17 cellular contexts compared by ENCODE assay signal in genomic region chr6:160142115-160142715, GRCh38. TPM values are rescaled to one million over a fixed set of nuclear protein-coding genes. Genes with fewer than 3 reads are reported as not detected.
DNase-seq lines count a peak whose midpoint lies in the region; ATAC-seq and TF ChIP-seq lines count a peak whose summit lies in the region.
"Had no signal": no experiment of that assay in that cellular context is flagged by ENCODE, and none has a peak within 500 bp of the region (broad histone marks: within the 10 kb centered on the region; RNA-seq: fewer than 3 reads in every experiment).

No MANE protein-coding gene starts in this region.

- H3K27ac ChIP-seq in gastroesophageal sphincter, result peak overlapping the region; percentile 76 to 81 (median 78)
- H3K27ac ChIP-seq in muscle layer of colon (ENCODE audit: low read depth, low read length), result peak overlapping the region; percentile 81
- H3K27ac ChIP-seq in tibial artery, result peak overlapping the region; percentile 87 to 95
- H3K27ac ChIP-seq: PC-9 had no signal

- TF ChIP-seq EP300 in gastroesophageal sphincter (IDR thresholded peaks at IDR 0.05), result no peak

- 86% methylated on average over 6 of the region's 8 CpGs; no CpG with 5 or more reads in 1 of the 2 donors for WGBS in gastroesophageal sphincter (ENCODE audit: low coverage in 1 of 2), 2 donors

- H3K4me3 Mint-ChIP-seq in T-helper 17 cell, result no peak overlapping the region

- peaks cover 3% of the 10 kb centered on the region for H3K36me3 Mint-ChIP-seq in T-helper 17 cell (ENCODE audit: low read depth)

- DNase-seq in T-helper 17 cell (no peak), tibial artery (no peak), cortex of kidney (lab: John Stamatoyannopoulos, UW) (no peak), NCI-H345 (lab: John Stamatoyannopoulos, UW) (no peak)
- no peak for DNase-seq in stimulated activated CD4-positive, alpha-beta T cell treated with anti-CD3 and anti-CD28 coated beads, Interleukin-1b, Interleukin-23, amount 100 ng/mL, for 48 hours
- DNase-seq in stimulated activated naive CD8-positive, alpha-beta T cell treated with anti-CD3 and anti-CD28 coated beads, Interleukin-15, Interleukin-2, amounts not matched to agents 100 U/mL and 50 U/mL, for 24 hours, result no peak
- DNase-seq: COR-L47, HFFc6, KG1, NCI-H1436 treated with DMSO at 0.1 percent for 48 hours, NCI-H2029 treated with DMSO at 0.1 percent for 48 hours, NCI-H510A, NCI-H82, PC-9 had no signal

- H3K9me3 ChIP-seq in T-helper 17 cell (ENCODE audit: control insufficient read depth, low read length, poor library complexity, severe bottlenecking), result no peaks in the 10 kb centered on the region
- no peaks in the 10 kb centered on the region for H3K9me3 ChIP-seq in gastroesophageal sphincter
- no peaks in the 10 kb centered on the region for H3K9me3 ChIP-seq in muscle layer of colon (ENCODE audit: low read length)
- H3K9me3 ChIP-seq in tibial artery, result no peaks in the 10 kb centered on the region

- peaks cover 16% of the 10 kb centered on the region for H3K27me3 Mint-ChIP-seq in T-helper 17 cell

- no peaks in the 10 kb centered on the region for H3K36me3 ChIP-seq in gastroesophageal sphincter
- H3K36me3 ChIP-seq in muscle layer of colon (ENCODE audit: insufficient read depth, low read length), result no peaks in the 10 kb centered on the region
- no peaks in the 10 kb centered on the region for H3K36me3 ChIP-seq in tibial artery

- H3K4me3 ChIP-seq in gastroesophageal sphincter (no peak overlapping the region), muscle layer of colon (ENCODE audit: low read depth in 1 of 2, low read length in 2 of 2) (no peak overlapping the region), tibial artery (no peak overlapping the region)
- H3K4me3 ChIP-seq: PC-9 had no signal

- peaks cover 4 to 58% (median 5%) of the 10 kb centered on the region in 3 donors for H3K4me1 ChIP-seq in gastroesophageal sphincter
- H3K4me1 ChIP-seq in muscle layer of colon (ENCODE audit: insufficient read depth, low read length), result peaks cover 50% of the 10 kb centered on the region
- H3K4me1 ChIP-seq in tibial artery, result peaks cover 0 to 73% (median 34%) of the 10 kb centered on the region in 4 donors

- TF ChIP-seq POLR2A in gastroesophageal sphincter (IDR thresholded peaks at IDR 0.05), result no peak

- H3K27ac Mint-ChIP-seq in T-helper 17 cell, result peak overlapping the region; percentile 37

- ATAC-seq in T-helper 17 cell (no peak), gastroesophageal sphincter (no peak)
- ATAC-seq in stimulated activated naive CD8-positive, alpha-beta T cell treated with anti-CD3 and anti-CD28 coated beads, Interleukin-15, Interleukin-2, amounts not matched to agents 100 U/mL and 50 U/mL, for 24 hours, result no peak

- peaks cover 9% of the 10 kb centered on the region for H3K4me1 Mint-ChIP-seq in T-helper 17 cell

- TF ChIP-seq CTCF in gastroesophageal sphincter (IDR thresholded peaks at IDR 0.05), result no peak
- TF ChIP-seq CTCF in tibial artery (IDR thresholded peaks at IDR 0.05), result no peak

- no peaks in the 10 kb centered on the region for H3K27me3 ChIP-seq in gastroesophageal sphincter
- no peaks in the 10 kb centered on the region for H3K27me3 ChIP-seq in muscle layer of colon (ENCODE audit: control insufficient read depth in 1 of 2, insufficient read depth in 2 of 2, low read length in 2 of 2)
- no peaks in the 10 kb centered on the region for H3K27me3 ChIP-seq in tibial artery

- intact Hi-C loops in tibial artery (cut with DNase I; ENCODE audit: low total_unique reads), result no loop called here

- H3K9ac ChIP-seq in muscle layer of colon (ENCODE audit: low read length), result no peak overlapping the region

RNA-seq across cellular contexts. Expression of gene SLC22A1, which starts 20.6 kb away (rescaled TPM):
- total RNA-seq in T-helper 17 cell, result under 1 TPM; 0.21 to 0.45 TPM
- total RNA-seq in gastroesophageal sphincter, result under 1 TPM in 3 of 4 donors, not detected in 1; 0.35 to 0.67 (median 0.58) TPM
- total RNA-seq: H4, PC-9 had no signal
